Comparison of ENCODE assay signal across 11 cellular contexts in the genomic region with DNA sequence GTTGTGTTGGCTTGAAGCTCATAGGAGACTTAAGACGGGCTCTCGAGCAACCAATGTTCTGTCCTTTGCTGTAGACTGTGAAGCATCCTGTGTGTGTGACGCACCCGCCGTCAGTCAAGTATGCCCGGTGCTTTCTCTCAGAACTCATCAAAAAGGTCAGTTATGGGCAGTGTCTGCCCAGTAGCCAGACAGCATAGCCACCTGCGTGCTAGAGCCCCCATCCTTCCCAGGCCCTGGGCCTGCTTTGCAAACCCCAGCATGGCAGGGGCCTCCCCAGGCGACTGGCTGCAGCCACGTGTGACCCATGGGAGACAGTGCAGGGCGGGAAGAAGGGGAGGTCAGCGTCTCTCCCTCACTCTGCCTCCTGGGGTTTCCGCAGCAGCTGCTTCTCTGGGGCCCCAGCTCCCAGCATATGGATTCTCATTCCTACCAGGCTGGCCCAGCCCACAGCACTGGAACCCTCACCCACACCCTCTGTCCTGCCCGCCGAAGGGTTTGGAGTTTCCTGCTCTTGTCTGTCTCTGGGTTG. TPM values are rescaled to one million over a fixed set of nuclear protein-coding genes. Genes with fewer than 3 reads are reported as not detected.
DNase-seq lines count a peak whose midpoint lies in the region; ATAC-seq and TF ChIP-seq lines count a peak whose summit lies in the region.
"Not testable (repeated sequence)": the region's sequence is repeated elsewhere in the genome, so short reads cannot be mapped to it uniquely, and the experiment has no call there.
"Had no signal": no experiment of that assay in that cellular context is flagged by ENCODE, and none has a peak within 500 bp of the region (broad histone marks: within the 10 kb centered on the region; RNA-seq: fewer than 3 reads in every experiment).

No MANE protein-coding gene starts in this region.

- H3K27ac Mint-ChIP-seq in CD4-positive, alpha-beta T cell, result not testable (repeated sequence)
- H3K27ac Mint-ChIP-seq in glutamatergic neuron (ENCODE audit: unreplicated experiment), result peak overlapping the region; percentile 22
- peak overlapping the region; percentile 5 for H3K27ac Mint-ChIP-seq in stimulated activated memory B cell treated with anti-CD40 and anti-IgM and Interleukin-4, amounts not matched to agents 10 μg/mL and 1 μg/mL and 100 μg/mL, for 72 hours

- H3K27me3 Mint-ChIP-seq in CD4-positive, alpha-beta T cell; glutamatergic neuron (ENCODE audit: unreplicated experiment); stimulated activated memory B cell treated with anti-CD40 and anti-IgM and Interleukin-4, amounts not matched to agents 10 μg/mL and 1 μg/mL and 100 μg/mL, for 72 hours: not testable (repeated sequence)

- not testable (repeated sequence) for H3K36me3 ChIP-seq in BLaER1

- DNase-seq in CD4-positive, alpha-beta T cell; glutamatergic neuron: not testable (repeated sequence)
- peak; percentile 73 for DNase-seq in mesenteric fat pad (ENCODE audit: low spot score)

- H3K27ac ChIP-seq in BLaER1, result peak overlapping the region; percentile 42; the same call in 1 of the 2 replicates
- not testable (repeated sequence) for H3K27ac ChIP-seq in CD4-positive, alpha-beta T cell (ENCODE audit: low read depth, low read length)

- POLR2A ChIA-PET in CD4-positive, alpha-beta T cell (lab: Charles Lee), result not testable (repeated sequence)

- not testable (repeated sequence) for H3K4me1 Mint-ChIP-seq in CD4-positive, alpha-beta T cell (ENCODE audit: low read depth)
- peaks cover 18% of the 10 kb centered on the region for H3K4me1 Mint-ChIP-seq in glutamatergic neuron (ENCODE audit: low read depth, unreplicated experiment)
- H3K4me1 Mint-ChIP-seq in stimulated activated memory B cell treated with anti-CD40 and anti-IgM and Interleukin-4, amounts not matched to agents 10 μg/mL and 1 μg/mL and 100 μg/mL, for 72 hours, result peaks cover 19% of the 10 kb centered on the region

- intact Hi-C loops in CD4-positive, alpha-beta T cell (cut with DNase I, micrococcal nuclease), result loop anchor here in 1 of 2 experiments (5.0 kb wide), 2 partner anchors 51 to 319 kb away; no protein-coding TSS in a partner anchor

- not testable (repeated sequence) for H3K9me3 ChIP-seq in BLaER1; CD4-positive, alpha-beta T cell (ENCODE audit: control insufficient read depth, low read length)

- H3K4me2 ChIP-seq in BLaER1, result peak overlapping the region; percentile 71

- TF ChIP-seq CTCF in CD4-positive, alpha-beta T cell (IDR thresholded peaks at IDR 0.05); glutamatergic neuron (IDR thresholded peaks at IDR 0.05; ENCODE audit: partially characterized antibody, unreplicated experiment): not testable (repeated sequence)

- H3K27me3 ChIP-seq in BLaER1; CD4-positive, alpha-beta T cell (ENCODE audit: control insufficient read depth, insufficient read depth, low read length): not testable (repeated sequence)

- peaks cover 51% of the 10 kb centered on the region for H3K4me1 ChIP-seq in BLaER1

- ATAC-seq in CD4-positive, alpha-beta T cell (ENCODE audit: poor library complexity); stimulated activated memory B cell treated with anti-CD40 and anti-IgM and Interleukin-4, amounts not matched to agents 10 μg/mL and 1 μg/mL and 100 μg/mL, for 72 hours: not testable (repeated sequence)

- CTCF ChIA-PET in CD4-positive, alpha-beta T cell (lab: Charles Lee), result not testable (repeated sequence)

- H3K4me3 ChIP-seq in BLaER1, result not testable (repeated sequence)

- H3K9me3 Mint-ChIP-seq in CD4-positive, alpha-beta T cell; glutamatergic neuron (ENCODE audit: unreplicated experiment); stimulated activated memory B cell treated with anti-CD40 and anti-IgM and Interleukin-4, amounts not matched to agents 10 μg/mL and 1 μg/mL and 100 μg/mL, for 72 hours: not testable (repeated sequence)

- H3K9ac ChIP-seq in BLaER1, result not testable (repeated sequence)

- H3K36me3 Mint-ChIP-seq in CD4-positive, alpha-beta T cell (ENCODE audit: low read depth); glutamatergic neuron (ENCODE audit: unreplicated experiment); stimulated activated memory B cell treated with anti-CD40 and anti-IgM and Interleukin-4, amounts not matched to agents 10 μg/mL and 1 μg/mL and 100 μg/mL, for 72 hours: not testable (repeated sequence)

- peak overlapping the region; percentile 25 for H3K4me3 Mint-ChIP-seq in CD4-positive, alpha-beta T cell
- not testable (repeated sequence) for H3K4me3 Mint-ChIP-seq in glutamatergic neuron (ENCODE audit: unreplicated experiment); stimulated activated memory B cell treated with anti-CD40 and anti-IgM and Interleukin-4, amounts not matched to agents 10 μg/mL and 1 μg/mL and 100 μg/mL, for 72 hours

- H4K20me1 ChIP-seq in BLaER1, result not testable (repeated sequence)

RNA-seq across cellular contexts. Expression of gene ROPN1B, which starts 48.2 kb away (rescaled TPM):
- under 1 TPM in 1 of 2 experiments, not detected in 1; 0.25 TPM for total RNA-seq in CD4-positive, alpha-beta T cell
- not detected for total RNA-seq in glutamatergic neuron (ENCODE audit: unreplicated experiment)
- not detected for total RNA-seq in mesenteric fat pad
- total RNA-seq: A172; B cell; CD4-positive, alpha-beta memory T cell; CD8-positive, alpha-beta memory T cell; G401; GM12878 had no signal
